10 cellular contexts compared by ENCODE assay signal in the genomic region with DNA sequence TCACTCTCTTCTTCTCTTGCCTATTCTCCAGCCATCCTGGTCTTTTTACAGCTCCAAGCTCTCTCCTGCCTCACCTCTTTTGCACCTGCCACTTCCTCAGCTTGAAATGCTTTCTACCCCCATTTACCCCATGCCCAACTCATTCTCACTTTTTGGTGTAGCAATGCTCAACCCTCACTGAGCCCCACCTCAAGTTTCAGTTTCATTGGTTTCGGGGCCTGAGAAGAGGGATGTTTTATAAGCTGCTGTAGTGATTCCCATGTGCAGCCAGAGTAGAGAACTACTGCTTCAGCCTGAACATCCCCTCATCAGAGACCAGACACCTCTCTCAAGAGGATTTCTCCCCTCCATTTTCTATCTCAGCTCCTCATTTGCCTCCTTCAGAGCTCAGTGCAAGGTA. TPM values are rescaled to one million over a fixed set of nuclear protein-coding genes. Genes with fewer than 3 reads are reported as not detected.
DNase-seq lines count a peak whose midpoint lies in the region; ATAC-seq and TF ChIP-seq lines count a peak whose summit lies in the region.
"Had no signal": no experiment of that assay in that cellular context is flagged by ENCODE, and none has a peak within 500 bp of the region (broad histone marks: within the 10 kb centered on the region; RNA-seq: fewer than 3 reads in every experiment).

No MANE protein-coding gene starts in this region.

- ATAC-seq in GM18870 (IDR thresholded peaks at IDR 0.05; ENCODE audit: unreplicated experiment) (peak; percentile 89), GM21526 (IDR thresholded peaks at IDR 0.05; ENCODE audit: low FRiP score, unreplicated experiment) (peak; percentile 98), HG03342 (IDR thresholded peaks at IDR 0.05; ENCODE audit: unreplicated experiment) (peak; percentile 84)

- H3K27me3 Mint-ChIP-seq in endothelial cell (ENCODE audit: unreplicated experiment) = peaks cover 8% of the 10 kb centered on the region

- no peaks in the 10 kb centered on the region for H3K4me1 Mint-ChIP-seq in endothelial cell (ENCODE audit: unreplicated experiment)

- TF ChIP-seq CTCF in endothelial cell (IDR thresholded peaks at IDR 0.05; ENCODE audit: unreplicated experiment) = no peak

- H3K4me3 Mint-ChIP-seq in endothelial cell (ENCODE audit: unreplicated experiment) = no peak overlapping the region

- H3K27ac Mint-ChIP-seq in endothelial cell (ENCODE audit: unreplicated experiment) = peak overlapping the region; percentile 30

- H3K36me3 Mint-ChIP-seq in endothelial cell (ENCODE audit: low read depth, unreplicated experiment) = no peaks in the 10 kb centered on the region

- no peaks in the 10 kb centered on the region for H3K9me3 Mint-ChIP-seq in endothelial cell (ENCODE audit: unreplicated experiment)

- no peak for DNase-seq in endothelial cell (ENCODE audit: low spot score)
- DNase-seq in NCI-H2171 (lab: John Stamatoyannopoulos, UW) = no peak
- DNase-seq in NCI-H446 (lab: John Stamatoyannopoulos, UW) = no peak
- DNase-seq in ecto neural progenitor cell (ENCODE audit: low spot score) = no peak
- DNase-seq: EL, NCI-H1436 treated with DMSO at 0.1 percent for 48 hours, ovary had no signal

RNA-seq across cellular contexts. Expression of a gene that starts 45.2 kb away (rescaled TPM):
- total RNA-seq in endothelial cell (ENCODE audit: unreplicated experiment) = 0.31 TPM
